In the genomic region with DNA sequence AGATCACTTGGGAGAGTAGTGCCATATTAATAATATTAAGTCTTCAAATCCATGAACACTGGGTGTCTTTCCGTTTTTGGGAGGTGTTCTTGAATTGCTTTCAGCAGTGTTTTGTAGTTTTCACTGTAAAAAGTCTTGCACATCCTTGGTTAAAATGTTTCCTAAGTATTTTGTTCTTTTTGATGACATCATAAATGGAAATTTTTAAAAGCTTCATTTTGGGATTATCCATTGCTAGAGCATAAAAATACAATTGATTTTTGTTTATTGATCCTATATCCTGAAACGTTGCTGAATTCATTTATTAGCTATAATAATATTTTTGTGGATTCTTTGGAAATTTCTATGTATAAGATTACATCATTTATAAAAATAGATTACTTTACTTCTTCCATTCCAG, we compare ENCODE assay signal across 34 cellular contexts.
"Had no signal": no experiment of that assay in that cellular context is flagged by ENCODE, and none has a peak within 500 bp of the region (broad histone marks: within the 10 kb centered on the region; RNA-seq: fewer than 3 reads in every experiment).

No MANE protein-coding gene starts in this region.

- DNase-seq: Kasumi-1, MG63, MM.1S, MV-4-11, NCI-H1048, NCI-H1092, NCI-H1092 treated with DMSO at 0.1 percent for 48 hours, NCI-H1105, NCI-H1105 treated with DMSO at 0.1 percent for 48 hours, NCI-H1417, NCI-H1417 treated with DMSO at 0.1 percent for 48 hours, NCI-H1436, NCI-H1436 treated with DMSO at 0.1 percent for 48 hours, NCI-H146, NCI-H1694, NCI-H1694 treated with DMSO at 0.1 percent for 48 hours, NCI-H187, NCI-H187 treated with DMSO at 0.1 percent for 48 hours, NCI-H1930, NCI-H2029, NCI-H2029 treated with DMSO at 0.1 percent for 48 hours, NCI-H2081, NCI-H2081 treated with DMSO at 0.1 percent for 48 hours, NCI-H2107, NCI-H2171, NCI-H2171 treated with DMSO at 0.1 percent for 48 hours, NCI-H2227 treated with DMSO at 0.1 percent for 48 hours, NCI-H226, NCI-H345, NCI-H446, NCI-H446 treated with DMSO at 0.1 percent for 48 hours, NCI-H510A, NCI-H510A treated with DMSO at 0.1 percent for 48 hours had no signal

- H3K36me3 ChIP-seq: MG63 had no signal

- H3K4me2 ChIP-seq: KMS-11 had no signal

- H3K27ac ChIP-seq: KMS-11 had no signal

- H3K27me3 ChIP-seq: MG63 had no signal

- H3K9ac ChIP-seq: KMS-11 had no signal

- H3K9me3 ChIP-seq: MG63 had no signal

- H3K4me3 ChIP-seq: MG63 had no signal
